ENCODE assay signal across 2 cellular contexts in genomic region chr9:136289651-136290507, GRCh38.
A peak's percentile ranks its signal among the peaks of the same experiment; 100 is the strongest.
TF ChIP-seq lines count a peak whose summit lies in the region.

No MANE protein-coding gene starts in this region.

TF ChIP-seq in HCT116, 20 proteins besides CTCF, POLR2A, EP300 and RAD21:
- TF ChIP-seq SIN3A (IDR thresholded peaks at IDR 0.05; ENCODE audit: low read depth) = no peak
- no peak for TF ChIP-seq JUND (IDR thresholded peaks at IDR 0.05)
- TF ChIP-seq CEBPB (IDR thresholded peaks at IDR 0.05; ENCODE audit: low read depth) = no peak
- TF ChIP-seq ZFX (IDR thresholded peaks at IDR 0.05) = peak; percentile 37; the same call in 1 of the 2 replicates
- no peak for TF ChIP-seq SRF (IDR thresholded peaks at IDR 0.05; ENCODE audit: low read depth)
- TF ChIP-seq, protein P1, sequence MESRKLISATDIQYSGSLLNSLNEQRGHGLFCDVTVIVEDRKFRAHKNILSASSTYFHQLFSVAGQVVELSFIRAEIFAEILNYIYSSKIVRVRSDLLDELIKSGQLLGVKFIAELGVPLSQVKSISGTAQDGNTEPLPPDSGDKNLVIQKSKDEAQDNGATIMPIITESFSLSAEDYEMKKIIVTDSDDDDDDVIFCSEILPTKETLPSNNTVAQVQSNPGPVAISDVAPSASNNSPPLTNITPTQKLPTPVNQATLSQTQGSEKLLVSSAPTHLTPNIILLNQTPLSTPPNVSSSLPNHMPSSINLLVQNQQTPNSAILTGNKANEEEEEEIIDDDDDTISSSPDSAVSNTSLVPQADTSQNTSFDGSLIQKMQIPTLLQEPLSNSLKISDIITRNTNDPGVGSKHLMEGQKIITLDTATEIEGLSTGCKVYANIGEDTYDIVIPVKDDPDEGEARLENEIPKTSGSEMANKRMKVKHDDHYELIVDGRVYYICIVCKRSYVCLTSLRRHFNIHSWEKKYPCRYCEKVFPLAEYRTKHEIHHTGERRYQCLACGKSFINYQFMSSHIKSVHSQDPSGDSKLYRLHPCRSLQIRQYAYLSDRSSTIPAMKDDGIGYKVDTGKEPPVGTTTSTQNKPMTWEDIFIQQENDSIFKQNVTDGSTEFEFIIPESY (IDR thresholded peaks at IDR 0.05; ENCODE audit: extremely low read depth, insufficient replicate concordance, low read length) = no peak
- no peak; the same call in 1 of the 2 replicates for TF ChIP-seq MAX (IDR thresholded peaks at IDR 0.05)
- TF ChIP-seq EGR1 (IDR thresholded peaks at IDR 0.05; ENCODE audit: low read depth) = no peak

TF ChIP-seq in SK-N-SH, 30 proteins besides CTCF, POLR2A, EP300 and RAD21:
- no peak for TF ChIP-seq FOXJ3 (CRISPR knock-in tag; IDR thresholded peaks at IDR 0.05)
- TF ChIP-seq JUND (IDR thresholded peaks at IDR 0.05) = no peak
- no peak for TF ChIP-seq REST (IDR thresholded peaks at IDR 0.05; ENCODE audit: low read depth, low read length)
- TF ChIP-seq MEF2A (IDR thresholded peaks at IDR 0.05; ENCODE audit: borderline replicate concordance, low read depth) = no peak
- TF ChIP-seq, protein P2, sequence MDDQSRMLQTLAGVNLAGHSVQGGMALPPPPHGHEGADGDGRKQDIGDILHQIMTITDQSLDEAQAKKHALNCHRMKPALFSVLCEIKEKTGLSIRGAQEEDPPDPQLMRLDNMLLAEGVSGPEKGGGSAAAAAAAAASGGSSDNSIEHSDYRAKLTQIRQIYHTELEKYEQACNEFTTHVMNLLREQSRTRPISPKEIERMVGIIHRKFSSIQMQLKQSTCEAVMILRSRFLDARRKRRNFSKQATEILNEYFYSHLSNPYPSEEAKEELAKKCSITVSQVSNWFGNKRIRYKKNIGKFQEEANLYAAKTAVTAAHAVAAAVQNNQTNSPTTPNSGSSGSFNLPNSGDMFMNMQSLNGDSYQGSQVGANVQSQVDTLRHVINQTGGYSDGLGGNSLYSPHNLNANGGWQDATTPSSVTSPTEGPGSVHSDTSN (IDR thresholded peaks at IDR 0.05) = no peak
- no peak for TF ChIP-seq ELF1 (IDR thresholded peaks at IDR 0.05)
- no peak for TF ChIP-seq NRF1 (IDR thresholded peaks at IDR 0.05; ENCODE audit: low read depth, low read length)
- TF ChIP-seq GATA2 (CRISPR knock-in tag; IDR thresholded peaks at IDR 0.05) = no peak
- TF ChIP-seq RFX5 (IDR thresholded peaks at IDR 0.05; ENCODE audit: low read length) = no peak
- TF ChIP-seq EZH2phosphoT487 (IDR thresholded peaks at IDR 0.05; ENCODE audit: borderline replicate concordance, low read depth) = no peak
